31 cellular contexts compared by ENCODE assay signal in the genomic region with DNA sequence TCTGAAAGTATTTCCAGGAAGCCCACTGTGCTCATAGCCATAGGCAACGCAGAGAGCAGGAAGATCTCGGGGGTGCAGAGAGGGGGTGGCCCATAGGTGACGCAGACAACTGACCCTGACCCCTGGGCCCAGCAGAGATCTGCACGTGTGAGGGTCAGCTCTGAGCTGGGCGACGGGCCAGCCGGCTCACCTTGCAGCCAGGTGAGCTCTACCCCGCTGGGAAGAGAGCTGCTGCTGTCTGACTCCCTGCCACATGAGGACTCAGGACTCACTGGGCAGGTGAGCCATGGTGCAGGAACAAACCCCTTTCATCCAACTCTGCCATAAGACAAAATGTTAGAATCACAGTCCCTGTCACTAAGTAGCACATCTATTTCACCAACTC. TPM values are rescaled to one million over a fixed set of nuclear protein-coding genes. Genes with fewer than 3 reads are reported as not detected.
"Had no signal": no experiment of that assay in that cellular context is flagged by ENCODE, and none has a peak within 500 bp of the region (broad histone marks: within the 10 kb centered on the region; RNA-seq: fewer than 3 reads in every experiment).

No MANE protein-coding gene starts in this region.

- H3K4me3 ChIP-seq: esophagus muscularis mucosa, left lung, mucosa of descending colon, right atrium auricular region, thoracic aorta, vagina had no signal

- H3K27me3 ChIP-seq: esophagus muscularis mucosa, left lung, right atrium auricular region, vagina had no signal

- H3K4me1 ChIP-seq: foreskin keratinocyte, vagina had no signal

- H3K9me3 Mint-ChIP-seq: activated B cell treated with CpG ODN at 0.5 μM for 24 hours, type B pancreatic cell had no signal

- H3K36me3 ChIP-seq: left lung, right atrium auricular region, thoracic aorta, vagina had no signal

- H3K36me3 Mint-ChIP-seq: activated CD8-positive, alpha-beta memory T cell treated with anti-CD3 and anti-CD28 coated beads, Interleukin-2, amount 10 ng/mL, durations not matched to agents 7 days and 5 days; activated naive CD8-positive, alpha-beta T cell; type B pancreatic cell had no signal

- H3K27ac ChIP-seq: esophagus muscularis mucosa, foreskin keratinocyte, left lung, thoracic aorta, vagina had no signal

- DNase-seq: activated B cell treated with CpG ODN at 0.5 μM for 24 hours; activated CD8-positive, alpha-beta memory T cell treated with anti-CD3 and anti-CD28 coated beads, Interleukin-2, amount 10 ng/mL, durations not matched to agents 7 days and 5 days; activated CD8-positive, alpha-beta T cell treated with anti-CD3 and anti-CD28 coated beads, Interleukin-2, amount 10 ng/mL, durations not matched to agents 7 days and 5 days; activated effector memory CD4-positive, alpha-beta T cell treated with Interleukin-2 at 50 U/mL for 16 hours; activated naive CD4-positive, alpha-beta T cell treated with Interleukin-2 at 50 U/mL for 16 hours; dermis blood vessel endothelial cell; effector CD4-positive, alpha-beta T cell; foreskin keratinocyte; kidney glomerular epithelial cell; left lung; mucosa of descending colon; occipital lobe; stimulated activated CD4-positive, alpha-beta T cell treated with anti-CD3 and anti-CD28 coated beads, Interleukin-12 subunit alpha, Interleukin-12 subunit beta, amount 100 ng/mL, for 4 hours; stimulated activated CD4-positive, alpha-beta T cell treated with anti-CD3 and anti-CD28 coated beads, Interleukin-4, amount 100 ng/mL, for 1 hour; stimulated activated naive CD8-positive, alpha-beta T cell treated with anti-CD3 and anti-CD28 coated beads, Interleukin-15, Interleukin-2, amounts not matched to agents 100 U/mL and 50 U/mL, for 24 hours; T-helper 17 cell; T1000 had no signal

- FAIRE-seq: bronchial epithelial cell, colon had no signal

- H3K27me3 Mint-ChIP-seq: activated naive CD8-positive, alpha-beta T cell; T-helper 17 cell; type B pancreatic cell had no signal

- H3K4me1 Mint-ChIP-seq: activated B cell treated with CpG ODN at 0.5 μM for 24 hours; activated CD8-positive, alpha-beta memory T cell treated with anti-CD3 and anti-CD28 coated beads, Interleukin-2, amount 10 ng/mL, durations not matched to agents 7 days and 5 days; T-helper 17 cell had no signal

- H3K9me3 ChIP-seq: esophagus muscularis mucosa, left lung, mucosa of descending colon, right atrium auricular region, thoracic aorta, vagina had no signal

- H3K4me3 Mint-ChIP-seq: activated B cell treated with CpG ODN at 0.5 μM for 24 hours; activated CD8-positive, alpha-beta memory T cell treated with anti-CD3 and anti-CD28 coated beads, Interleukin-2, amount 10 ng/mL, durations not matched to agents 7 days and 5 days; activated CD8-positive, alpha-beta T cell treated with anti-CD3 and anti-CD28 coated beads, Interleukin-2, amount 10 ng/mL, durations not matched to agents 7 days and 5 days; activated naive CD8-positive, alpha-beta T cell; T-helper 17 cell; type B pancreatic cell had no signal

- H3K27ac Mint-ChIP-seq: activated B cell treated with CpG ODN at 0.5 μM for 24 hours; activated CD8-positive, alpha-beta memory T cell treated with anti-CD3 and anti-CD28 coated beads, Interleukin-2, amount 10 ng/mL, durations not matched to agents 7 days and 5 days; activated CD8-positive, alpha-beta T cell treated with anti-CD3 and anti-CD28 coated beads, Interleukin-2, amount 10 ng/mL, durations not matched to agents 7 days and 5 days; activated naive CD8-positive, alpha-beta T cell; T-helper 17 cell; type B pancreatic cell had no signal

- ATAC-seq: activated CD8-positive, alpha-beta memory T cell treated with anti-CD3 and anti-CD28 coated beads, Interleukin-2, amount 10 ng/mL, durations not matched to agents 7 days and 5 days; activated CD8-positive, alpha-beta T cell treated with anti-CD3 and anti-CD28 coated beads, Interleukin-2, amount 10 ng/mL, durations not matched to agents 7 days and 5 days; foreskin keratinocyte; left lung; mucosa of descending colon; stimulated activated naive CD8-positive, alpha-beta T cell treated with anti-CD3 and anti-CD28 coated beads, Interleukin-15, Interleukin-2, amounts not matched to agents 100 U/mL and 50 U/mL, for 24 hours; T-helper 17 cell had no signal

RNA-seq across cellular contexts. Expression of a gene that starts 49.8 kb away (rescaled TPM):
- total RNA-seq: activated B cell treated with CpG ODN at 0.5 μM for 24 hours; activated CD8-positive, alpha-beta memory T cell treated with anti-CD3 and anti-CD28 coated beads, Interleukin-2, amount 10 ng/mL, durations not matched to agents 7 days and 5 days; activated CD8-positive, alpha-beta T cell treated with anti-CD3 and anti-CD28 coated beads, Interleukin-2, amount 10 ng/mL, durations not matched to agents 7 days and 5 days; bronchial epithelial cell; dermis blood vessel endothelial cell; esophagus muscularis mucosa; foreskin keratinocyte; glomerular endothelial cell; lung microvascular endothelial cell; mesenteric fat pad; mucosa of descending colon; myocyte; occipital lobe; pulmonary artery endothelial cell; right atrium auricular region; T-helper 17 cell; thoracic aorta; vagina had no signal
- polyA plus RNA-seq: foreskin keratinocyte, neural cell had no signal
